19 cellular contexts compared by ENCODE assay signal in genomic region chr7:128281605-128282380, GRCh38. TPM values are rescaled to one million over a fixed set of nuclear protein-coding genes. Genes with fewer than 3 reads are reported as not detected.
A peak's percentile ranks its signal among the peaks of the same experiment; 100 is the strongest.
DNase-seq lines count a peak whose midpoint lies in the region; ATAC-seq and TF ChIP-seq lines count a peak whose summit lies in the region.
"Had no signal": no experiment of that assay in that cellular context is flagged by ENCODE, and none has a peak within 500 bp of the region (broad histone marks: within the 10 kb centered on the region; RNA-seq: fewer than 3 reads in every experiment).

No MANE protein-coding gene starts in this region.

- no peak for DNase-seq in activated naive CD4-positive, alpha-beta T cell treated with anti-CD3 and anti-CD28 coated beads, Interleukin-2, amount 50 U/mL, for 72 hours (ENCODE audit: low spot score in 2 of 2)
- DNase-seq in RWPE2 (ENCODE audit: low spot score) (peak; percentile 23), myocyte (ENCODE audit: low read depth) (peak; percentile 31), uterus (no peak), NCI-H1930 (lab: John Stamatoyannopoulos, UW) (no peak)
- no peak for DNase-seq in stimulated activated naive CD8-positive, alpha-beta T cell treated with anti-CD3 and anti-CD28 coated beads, Interleukin-15, Interleukin-2, amounts not matched to agents 100 U/mL and 50 U/mL, for 24 hours
- DNase-seq: C1 segment of cervical spinal cord; CD8-positive, alpha-beta memory T cell; DMS79 treated with DMSO at 0.1 percent for 48 hours; KG1; MV-4-11; NCI-H1436; NCI-H524 treated with DMSO at 0.1 percent for 48 hours; NK-92 treated with Interleukin-12 subunit alpha and Interleukin-12 subunit beta, amount 100 ng/mL, for 24 hours; Peyer's patch; SW 1271 had no signal

- H3K36me3 ChIP-seq in RWPE2 (ENCODE audit: low read depth) (no peaks in the 10 kb centered on the region), uterus (no peaks in the 10 kb centered on the region)
- H3K36me3 ChIP-seq: Peyer's patch had no signal

- ATAC-seq in activated naive CD4-positive, alpha-beta T cell treated with anti-CD3 and anti-CD28 coated beads, Interleukin-2, amount 50 U/mL, for 72 hours: no peak
- no peak for ATAC-seq in RWPE2 (ENCODE audit: low read depth)
- no peak for ATAC-seq in stimulated activated naive CD8-positive, alpha-beta T cell treated with anti-CD3 and anti-CD28 coated beads, Interleukin-15, Interleukin-2, amounts not matched to agents 100 U/mL and 50 U/mL, for 24 hours
- ATAC-seq: Right ventricle myocardium inferior had no signal

- H3K4me1 Mint-ChIP-seq in activated naive CD4-positive, alpha-beta T cell treated with anti-CD3 and anti-CD28 coated beads, Interleukin-2, amount 50 U/mL, for 24 hours: no peaks in the 10 kb centered on the region
- H3K4me1 Mint-ChIP-seq: CD8-positive, alpha-beta memory T cell had no signal

- TF ChIP-seq POLR2A in uterus (IDR thresholded peaks at IDR 0.05): no peak

- H3K9me3 ChIP-seq in RWPE2 (ENCODE audit: severe bottlenecking) (no peaks in the 10 kb centered on the region), uterus (peaks cover 0 to 7% of the 10 kb centered on the region in 2 donors)

- intact Hi-C loops in uterus (cut with DNase I; ENCODE audit: low total_unique reads): no loop called here

- peak overlapping the region; percentile 24 for H3K27ac Mint-ChIP-seq in activated naive CD4-positive, alpha-beta T cell treated with anti-CD3 and anti-CD28 coated beads, Interleukin-2, amount 50 U/mL, for 24 hours
- no peak overlapping the region for H3K27ac Mint-ChIP-seq in activated naive CD4-positive, alpha-beta T cell treated with anti-CD3 and anti-CD28 coated beads, Interleukin-2, amount 50 U/mL, for 72 hours
- H3K27ac Mint-ChIP-seq: CD8-positive, alpha-beta memory T cell had no signal

- no peak overlapping the region for H3K4me3 Mint-ChIP-seq in activated naive CD4-positive, alpha-beta T cell treated with anti-CD3 and anti-CD28 coated beads, Interleukin-2, amount 50 U/mL, for 24 hours
- H3K4me3 Mint-ChIP-seq: CD8-positive, alpha-beta memory T cell had no signal

- no peak for TF ChIP-seq CTCF in RWPE2 (IDR thresholded peaks at IDR 0.05; ENCODE audit: poor library complexity, severe bottlenecking)
- no peak for TF ChIP-seq CTCF in uterus (IDR thresholded peaks at IDR 0.05)

- H3K36me3 Mint-ChIP-seq in activated naive CD4-positive, alpha-beta T cell treated with anti-CD3 and anti-CD28 coated beads, Interleukin-2, amount 50 U/mL, for 24 hours: peaks cover 15% of the 10 kb centered on the region
- H3K36me3 Mint-ChIP-seq in activated naive CD4-positive, alpha-beta T cell treated with anti-CD3 and anti-CD28 coated beads, Interleukin-2, amount 50 U/mL, for 72 hours: peaks cover 7 to 11% of the 10 kb centered on the region in 2 donors

- H3K27me3 ChIP-seq in RWPE2 (ENCODE audit: insufficient read depth, poor library complexity, severe bottlenecking): no peaks in the 10 kb centered on the region
- no peaks in the 10 kb centered on the region for H3K27me3 ChIP-seq in uterus
- H3K27me3 ChIP-seq: Peyer's patch had no signal

- no peaks in the 10 kb centered on the region for H3K27me3 Mint-ChIP-seq in activated naive CD4-positive, alpha-beta T cell treated with anti-CD3 and anti-CD28 coated beads, Interleukin-2, amount 50 U/mL, for 24 hours
- H3K27me3 Mint-ChIP-seq: CD8-positive, alpha-beta memory T cell had no signal

- H3K27ac ChIP-seq in RWPE2 (ENCODE audit: poor library complexity, severe bottlenecking) (no peak overlapping the region), uterus (no peak overlapping the region)
- H3K27ac ChIP-seq: Peyer's patch had no signal

- peaks cover 5% of the 10 kb centered on the region for H3K9me3 Mint-ChIP-seq in activated naive CD4-positive, alpha-beta T cell treated with anti-CD3 and anti-CD28 coated beads, Interleukin-2, amount 50 U/mL, for 24 hours
- peaks cover 9 to 13% of the 10 kb centered on the region in 2 donors for H3K9me3 Mint-ChIP-seq in activated naive CD4-positive, alpha-beta T cell treated with anti-CD3 and anti-CD28 coated beads, Interleukin-2, amount 50 U/mL, for 72 hours

- no peaks in the 10 kb centered on the region for H3K4me1 ChIP-seq in RWPE2 (ENCODE audit: insufficient read depth, poor library complexity, severe bottlenecking)
- H3K4me1 ChIP-seq in uterus: no peaks in the 10 kb centered on the region
- H3K4me1 ChIP-seq: Peyer's patch had no signal

- no peak overlapping the region for H3K4me3 ChIP-seq in RWPE2 (ENCODE audit: severe bottlenecking)
- H3K4me3 ChIP-seq in uterus: no peak overlapping the region
- H3K4me3 ChIP-seq: Peyer's patch had no signal

RNA-seq across cellular contexts. Expression of gene LEP, which starts 40.7 kb away (rescaled TPM):
- not detected for total RNA-seq in activated naive CD4-positive, alpha-beta T cell treated with anti-CD3 and anti-CD28 coated beads, Interleukin-2, amount 50 U/mL, for 72 hours
- total RNA-seq in myocyte (not detected in 2 replicates), uterus (not detected)
- polyA plus RNA-seq in myocyte (2012): 0.04 TPM
- total RNA-seq: CD8-positive, alpha-beta memory T cell; H4 had no signal
- polyA plus RNA-seq: CD8-positive, alpha-beta memory T cell had no signal

Comparison
In these comparisons a context has a peak if more than half of its experiments do, and no peak if none do; other contexts are left out.
1. DNase-seq: peak in RWPE2 (single experiment) and myocyte (single experiment); none in activated naive CD4-positive, alpha-beta T cell treated with anti-CD3 and anti-CD28 coated beads, Interleukin-2, amount 50 U/mL, for 72 hours (0 of 2), uterus (0 of 2), NCI-H1930 (0 of 2) and stimulated activated naive CD8-positive, alpha-beta T cell treated with anti-CD3 and anti-CD28 coated beads, Interleukin-15, Interleukin-2, amounts not matched to agents 100 U/mL and 50 U/mL, for 24 hours (single experiment).